8 cellular contexts compared by ENCODE assay signal in the genomic region with DNA sequence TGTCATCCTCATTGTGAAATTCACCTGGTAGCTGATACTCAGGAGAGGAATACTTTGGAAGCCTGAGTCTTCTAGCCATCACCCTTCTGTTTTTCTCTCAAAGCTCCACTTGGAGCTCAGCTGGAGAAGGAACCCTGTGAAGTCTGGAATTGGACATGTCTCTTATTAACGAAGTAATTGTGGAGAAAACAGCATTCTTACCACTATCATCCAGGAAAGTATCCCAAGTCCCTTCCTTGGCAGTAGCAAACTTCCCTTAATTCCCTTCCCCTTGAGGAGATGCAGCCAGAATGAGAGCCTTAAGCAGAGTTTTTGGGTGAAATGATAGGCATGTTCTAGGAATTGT. TPM values are rescaled to one million over a fixed set of nuclear protein-coding genes. Genes with fewer than 3 reads are reported as not detected.
DNase-seq lines count a peak whose midpoint lies in the region; TF ChIP-seq lines count a peak whose summit lies in the region.

No MANE protein-coding gene starts in this region.

- no peaks in the 10 kb centered on the region for H3K9me2 ChIP-seq in SK-N-SH

- CTCF ChIA-PET in SK-N-SH (lab: Yijun Ruan, JAX): interaction anchor here (0.8 to 1.9 kb wide), 3 partner anchors 30 to 396 kb away, joined by 3 to 5 read pairs (median 4); a partner anchor contains a TSS

- H3K36me3 ChIP-seq in ES-I3 (ENCODE audit: insufficient read depth, low read length) (no peaks in the 10 kb centered on the region), SK-N-SH (replicated peaks in 1 of 2; ENCODE audit: control insufficient read depth in 1 of 2, insufficient read depth in 2 of 2, low read length in 1 of 2) (no peaks in the 10 kb centered on the region), fibroblast of lung (ENCODE audit: control insufficient read depth, insufficient read depth, low read length) (no peaks in the 10 kb centered on the region), prostate gland (no peaks in the 10 kb centered on the region)

- H3K4me1 ChIP-seq in ES-I3 (ENCODE audit: insufficient read depth, low read length) (peaks cover 5% of the 10 kb centered on the region; the same call in 1 of the 2 replicates), SK-N-SH (ENCODE audit: control insufficient read depth in 1 of 2, insufficient read depth in 2 of 2, low read depth in 1 of 2, low read length in 1 of 2) (peaks cover 12 to 13% of the 10 kb centered on the region in 2 experiments; a peak in 3 of 4 replicates), fibroblast of lung (ENCODE audit: control insufficient read depth, extremely low read depth, insufficient read depth, low read length) (peaks cover 9% of the 10 kb centered on the region), prostate gland (replicated peaks) (no peaks in the 10 kb centered on the region)

- H3K27me3 ChIP-seq in SK-N-SH (ENCODE audit: insufficient read depth) (no peaks in the 10 kb centered on the region), fibroblast of lung (ENCODE audit: control insufficient read depth, insufficient read depth, low read length) (no peaks in the 10 kb centered on the region), prostate gland (replicated peaks; ENCODE audit: insufficient read depth) (no peaks in the 10 kb centered on the region)

- no peak for TF ChIP-seq RAD21 in SK-N-SH (IDR thresholded peaks at IDR 0.05; ENCODE audit: low read length)

- no peak for TF ChIP-seq POLR2A in prostate gland (IDR thresholded peaks at IDR 0.05)

- H2AFZ ChIP-seq in SK-N-SH (ENCODE audit: low read depth) (peak overlapping the region; percentile 92), fibroblast of lung (ENCODE audit: low read length) (peak overlapping the region; percentile 92)

- H3K4me2 ChIP-seq in SK-N-SH (peak overlapping the region; percentile 96), fibroblast of lung (ENCODE audit: extremely low read depth, insufficient read depth, low read length) (peak overlapping the region; percentile 98)

- H3F3A ChIP-seq in SK-N-SH (replicated peaks; ENCODE audit: insufficient read depth): peaks cover 16% of the 10 kb centered on the region

- H3K4me3 ChIP-seq in SK-N-SH (ENCODE audit: low read depth in 2 of 2, low read length in 1 of 2): peak overlapping the region; percentile 60 to 78
- peak overlapping the region; percentile 61 to 77 (median 65) for H3K4me3 ChIP-seq in fibroblast of lung (replicated peaks in 1 of 4; ENCODE audit: control extremely low read depth in 1 of 4, insufficient read depth in 1 of 4, low read depth in 3 of 4, low read length in 4 of 4)
- H3K4me3 ChIP-seq in prostate gland: peak overlapping the region; percentile 65 to 70

- H4K20me1 ChIP-seq in SK-N-SH (ENCODE audit: insufficient read depth) (no peaks in the 10 kb centered on the region), fibroblast of lung (ENCODE audit: control insufficient read depth, extremely low read depth, insufficient read depth, low read length) (no peaks in the 10 kb centered on the region)

- TF ChIP-seq CTCF in SK-N-SH (IDR thresholded peaks at IDR 0.05) (no peak), fibroblast of lung (conservative IDR thresholded peaks at IDR 0.05 in 1 of 2, IDR thresholded peaks at IDR 0.05 in 1 of 2; ENCODE audit: low read depth in 1 of 2, low read length in 2 of 2) (no peak), prostate gland (IDR thresholded peaks at IDR 0.05) (no peak)

- no peak for TF ChIP-seq EP300 in SK-N-SH (IDR thresholded peaks at IDR 0.05; ENCODE audit: borderline replicate concordance in 1 of 2, low read depth in 1 of 2, low read length in 1 of 2)

- H3K9me3 ChIP-seq in ES-I3 (ENCODE audit: control insufficient read depth, insufficient read depth, low read length) (no peaks in the 10 kb centered on the region), SK-N-SH (no peaks in the 10 kb centered on the region), fibroblast of lung (ENCODE audit: control insufficient read depth, insufficient read depth, low read depth, low read length) (no peaks in the 10 kb centered on the region), prostate gland (no peaks in the 10 kb centered on the region)

- no peaks in the 10 kb centered on the region for H3K79me2 ChIP-seq in SK-N-SH (ENCODE audit: insufficient read depth)
- H3K79me2 ChIP-seq in fibroblast of lung (ENCODE audit: control insufficient read depth, insufficient read depth, low read length): no peaks in the 10 kb centered on the region

- POLR2A ChIA-PET in SK-N-SH (lab: Yijun Ruan, JAX): interaction anchor here (0.7 to 2.3 kb wide), 4 partner anchors 14 to 156 kb away, joined by 3 to 40 read pairs (median 3); a partner anchor contains a TSS

- 53% methylated on average over 1 of the region's 1 CpG for WGBS in SK-N-SH (ENCODE audit: low lambda C conversion rate)
- WGBS in prostate gland: 6% methylated on average over 1 of the region's 1 CpG

- intact Hi-C loops in prostate gland (cut with DNase I): loop anchor here (1.0 kb wide), 1 partner anchor 31 kb away; a partner anchor contains a TSS

- DNase-seq in SK-N-SH: no peak
- DNase-seq in fibroblast of lung (ENCODE audit: low read depth in 2 of 2): no peak
- no peak for DNase-seq in prostate gland (ENCODE audit: low spot score)
- DNase-seq in KG1 (lab: John Stamatoyannopoulos, UW): no peak
- DNase-seq in NCI-H526 treated with DMSO at 0.1 percent for 48 hours (lab: John Stamatoyannopoulos, UW): no peak
- DNase-seq in SW480 (ENCODE audit: low spot score): no peak
- DNase-seq in NCI-H1930 (lab: John Stamatoyannopoulos, UW): no peak

- peak overlapping the region; percentile 94 to 95 for H3K27ac ChIP-seq in SK-N-SH (ENCODE audit: low read depth in 2 of 2, low read length in 1 of 2)
- H3K27ac ChIP-seq in fibroblast of lung (ENCODE audit: insufficient read depth, low read length): peak overlapping the region; percentile 94
- H3K27ac ChIP-seq in prostate gland: peak overlapping the region; percentile 97 to 98

- peak overlapping the region; percentile 49 for H3K9ac ChIP-seq in ES-I3 (ENCODE audit: low read depth, low read length)
- H3K9ac ChIP-seq in SK-N-SH: peak overlapping the region; percentile 89
- peak overlapping the region; percentile 84 for H3K9ac ChIP-seq in fibroblast of lung (ENCODE audit: insufficient read depth, low read length)

TF ChIP-seq in SK-N-SH, 30 proteins besides CTCF, POLR2A, EP300 and RAD21:
- TF ChIP-seq TCF12 (IDR thresholded peaks at IDR 0.05) (no peak), POLR2AphosphoS5 (IDR thresholded peaks at IDR 0.05; ENCODE audit: low read depth, low read length) (no peak), TEAD4 (IDR thresholded peaks at IDR 0.05; ENCODE audit: borderline replicate concordance, insufficient read depth) (no peak), MXI1 (IDR thresholded peaks at IDR 0.05; ENCODE audit: low read depth, low read length) (no peak; the same call in 1 of the 2 replicates), SIN3A (IDR thresholded peaks at IDR 0.05; ENCODE audit: borderline replicate concordance, low read depth, low read length) (no peak), JUND (IDR thresholded peaks at IDR 0.05) (no peak), TAF1 (IDR thresholded peaks at IDR 0.05; ENCODE audit: borderline replicate concordance, low read depth, low read length) (no peak), RFX5 (IDR thresholded peaks at IDR 0.05; ENCODE audit: low read length) (no peak)
- TF ChIP-seq, protein P1, sequence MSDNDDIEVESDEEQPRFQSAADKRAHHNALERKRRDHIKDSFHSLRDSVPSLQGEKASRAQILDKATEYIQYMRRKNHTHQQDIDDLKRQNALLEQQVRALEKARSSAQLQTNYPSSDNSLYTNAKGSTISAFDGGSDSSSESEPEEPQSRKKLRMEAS (IDR thresholded peaks at IDR 0.05; ENCODE audit: low read depth): no peak
- TF ChIP-seq, protein P2, sequence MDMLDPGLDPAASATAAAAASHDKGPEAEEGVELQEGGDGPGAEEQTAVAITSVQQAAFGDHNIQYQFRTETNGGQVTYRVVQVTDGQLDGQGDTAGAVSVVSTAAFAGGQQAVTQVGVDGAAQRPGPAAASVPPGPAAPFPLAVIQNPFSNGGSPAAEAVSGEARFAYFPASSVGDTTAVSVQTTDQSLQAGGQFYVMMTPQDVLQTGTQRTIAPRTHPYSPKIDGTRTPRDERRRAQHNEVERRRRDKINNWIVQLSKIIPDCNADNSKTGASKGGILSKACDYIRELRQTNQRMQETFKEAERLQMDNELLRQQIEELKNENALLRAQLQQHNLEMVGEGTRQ (IDR thresholded peaks at IDR 0.05; ENCODE audit: borderline replicate concordance, low read depth, low read length): no peak

RNA-seq across cellular contexts. Expression of a gene that starts 30.7 kb away (rescaled TPM):
- polyA plus RNA-seq in SK-N-SH (2012; rRNA removed) (49.6 and 50.6 TPM in 2 replicates), fibroblast of lung (105 and 309 TPM in 2 replicates)
- 48.4 and 57.3 TPM in 2 replicates for polyA plus RNA-seq in SK-N-SH (2012; cell fraction: cytosol; rRNA removed)
- polyA plus RNA-seq in SK-N-SH (2012; cell fraction: nucleus; rRNA removed): 44.5 and 54.7 TPM in 2 replicates
- total RNA-seq in fibroblast of lung (125 and 232 TPM in 2 replicates), prostate gland (100 to 1,000 TPM in 1 of 2 donors, 10 to 100 TPM in 1; 95.4 to 123 TPM)
- 50.2 and 134 TPM in 2 replicates for polyA plus RNA-seq in fibroblast of lung (2012)
- polyA minus RNA-seq in fibroblast of lung (ENCODE audit: low replicate concordance): 224 and 457 TPM in 2 replicates
